Comparison of ENCODE assay signal across 1 cellular context in genomic region chr7:149729983-149730801, GRCh38.
TF ChIP-seq lines count a peak whose summit lies in the region.

No MANE protein-coding gene starts in this region.

TF ChIP-seq in HepG2, 621 proteins besides CTCF, POLR2A, EP300 and RAD21:
- TF ChIP-seq, protein P1, sequence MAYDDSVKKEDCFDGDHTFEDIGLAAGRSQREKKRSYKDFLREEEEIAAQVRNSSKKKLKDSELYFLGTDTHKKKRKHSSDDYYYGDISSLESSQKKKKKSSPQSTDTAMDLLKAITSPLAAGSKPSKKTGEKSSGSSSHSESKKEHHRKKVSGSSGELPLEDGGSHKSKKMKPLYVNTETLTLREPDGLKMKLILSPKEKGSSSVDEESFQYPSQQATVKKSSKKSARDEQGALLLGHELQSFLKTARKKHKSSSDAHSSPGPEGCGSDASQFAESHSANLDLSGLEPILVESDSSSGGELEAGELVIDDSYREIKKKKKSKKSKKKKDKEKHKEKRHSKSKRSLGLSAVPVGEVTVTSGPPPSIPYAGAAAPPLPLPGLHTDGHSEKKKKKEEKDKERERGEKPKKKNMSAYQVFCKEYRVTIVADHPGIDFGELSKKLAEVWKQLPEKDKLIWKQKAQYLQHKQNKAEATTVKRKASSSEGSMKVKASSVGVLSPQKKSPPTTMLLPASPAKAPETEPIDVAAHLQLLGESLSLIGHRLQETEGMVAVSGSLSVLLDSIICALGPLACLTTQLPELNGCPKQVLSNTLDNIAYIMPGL (CRISPR knock-in tag; IDR thresholded peaks at IDR 0.05; ENCODE audit: borderline replicate concordance in 1 of 2, low read depth in 1 of 2) = no peak
- TF ChIP-seq STAG1 (CRISPR knock-in tag; IDR thresholded peaks at IDR 0.05) = peak; percentile 22; the same call in 1 of the 2 replicates
